ENCODE assay signal across 8 cellular contexts in genomic region chr2:101151859-101152194, GRCh38. TPM values are rescaled to one million over a fixed set of nuclear protein-coding genes. Genes with fewer than 3 reads are reported as not detected.
A peak's percentile ranks its signal among the peaks of the same experiment; 100 is the strongest.
DNase-seq lines count a peak whose midpoint lies in the region; ATAC-seq and TF ChIP-seq lines count a peak whose summit lies in the region.

No MANE protein-coding gene starts in this region.

- DNase-seq in COLO668 (lab: John Stamatoyannopoulos, UW; ENCODE audit: unreplicated experiment), result peak; percentile 22
- DNase-seq in NCI-H69 (lab: John Stamatoyannopoulos, UW), result peak; percentile 58
- no peak for DNase-seq in endothelial cell (ENCODE audit: low spot score)
- DNase-seq in nephron progenitor cell, result no peak
- no peak for DNase-seq in D341Med (ENCODE audit: low spot score)
- no peak for DNase-seq in GM13976 (ENCODE audit: low spot score)
- no peak for DNase-seq in AG08395 (ENCODE audit: low spot score)

- TF ChIP-seq CTCF in endothelial cell (IDR thresholded peaks at IDR 0.05; ENCODE audit: unreplicated experiment), result no peak
- TF ChIP-seq CTCF in nephron progenitor cell (IDR thresholded peaks at IDR 0.05), result no peak
- no peak for TF ChIP-seq CTCF in GM13976 (IDR thresholded peaks at IDR 0.05; ENCODE audit: borderline replicate concordance, control extremely low read depth, extremely low read depth, insufficient read depth, missing control alignments)

- H3K36me3 Mint-ChIP-seq in endothelial cell (ENCODE audit: low read depth, unreplicated experiment), result no peaks in the 10 kb centered on the region
- H3K36me3 Mint-ChIP-seq in nephron progenitor cell (ENCODE audit: low read depth), result peaks cover 9% of the 10 kb centered on the region

- no peak for ATAC-seq in HG03457 (IDR thresholded peaks at IDR 0.05; ENCODE audit: unreplicated experiment)

- H3K4me1 Mint-ChIP-seq in endothelial cell (ENCODE audit: unreplicated experiment) (peaks cover 50% of the 10 kb centered on the region), nephron progenitor cell (peaks cover 66% of the 10 kb centered on the region)

- in situ Hi-C loops in GM13976 (cut with MboI; ENCODE audit: low sequenced_read_pairs, unreplicated experiment), result loop anchor here (10.0 to 25.0 kb wide), 2 partner anchors 127 to 540 kb away; no protein-coding TSS in a partner anchor

- H3K27ac Mint-ChIP-seq in endothelial cell (ENCODE audit: unreplicated experiment), result peak overlapping the region; percentile 64
- H3K27ac Mint-ChIP-seq in nephron progenitor cell, result no peak overlapping the region

- H3K27me3 Mint-ChIP-seq in endothelial cell (ENCODE audit: unreplicated experiment) (peaks cover 4% of the 10 kb centered on the region), nephron progenitor cell (ENCODE audit: low read depth, poor library complexity) (peaks cover 76% of the 10 kb centered on the region)

- peak overlapping the region; percentile 76 for H3K4me3 Mint-ChIP-seq in endothelial cell (ENCODE audit: unreplicated experiment)
- H3K4me3 Mint-ChIP-seq in nephron progenitor cell, result peak overlapping the region; percentile 78

- H3K9me3 Mint-ChIP-seq in endothelial cell (ENCODE audit: unreplicated experiment) (no peaks in the 10 kb centered on the region), nephron progenitor cell (no peaks in the 10 kb centered on the region)

RNA-seq across cellular contexts. Expression of gene TBC1D8, which starts 0.6 kb away (rescaled TPM):
- total RNA-seq in endothelial cell (ENCODE audit: unreplicated experiment), result 27.5 TPM

Comparison
In these comparisons a context has a peak if more than half of its experiments do, and no peak if none do; other contexts are left out.
1. DNase-seq: peak in COLO668 (single experiment) and NCI-H69 (single experiment); none in endothelial cell (single experiment), nephron progenitor cell (single experiment), D341Med (single experiment), GM13976 (single experiment) and AG08395 (single experiment).